Comparison of ENCODE assay signal across 1 cellular context in the genomic region with DNA sequence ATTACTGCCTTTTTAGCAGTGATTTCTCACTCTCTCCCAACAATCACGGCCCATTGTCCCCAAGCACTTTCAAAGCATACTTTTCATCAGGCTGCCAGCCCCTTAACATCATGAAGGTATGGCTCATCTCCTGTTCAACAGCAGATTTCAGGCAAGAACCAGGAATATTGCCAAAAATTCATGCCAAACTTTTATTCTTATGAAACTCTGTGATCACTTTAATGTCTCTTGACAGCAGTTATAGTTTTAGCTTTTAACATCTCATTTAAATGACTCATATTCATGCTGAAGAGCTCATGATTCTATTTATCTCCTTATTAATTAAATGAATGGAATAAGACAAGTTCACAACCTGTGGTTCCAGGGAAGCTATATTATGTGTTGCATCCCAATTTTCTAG.
TF ChIP-seq lines count a peak whose summit lies in the region.

No MANE protein-coding gene starts in this region.

TF ChIP-seq in SK-N-SH treated with all-trans-retinoic acid at 6 μM for 48 hours, 23 proteins besides CTCF, POLR2A, EP300 and RAD21 (continued from another document):
- TF ChIP-seq, protein P1, sequence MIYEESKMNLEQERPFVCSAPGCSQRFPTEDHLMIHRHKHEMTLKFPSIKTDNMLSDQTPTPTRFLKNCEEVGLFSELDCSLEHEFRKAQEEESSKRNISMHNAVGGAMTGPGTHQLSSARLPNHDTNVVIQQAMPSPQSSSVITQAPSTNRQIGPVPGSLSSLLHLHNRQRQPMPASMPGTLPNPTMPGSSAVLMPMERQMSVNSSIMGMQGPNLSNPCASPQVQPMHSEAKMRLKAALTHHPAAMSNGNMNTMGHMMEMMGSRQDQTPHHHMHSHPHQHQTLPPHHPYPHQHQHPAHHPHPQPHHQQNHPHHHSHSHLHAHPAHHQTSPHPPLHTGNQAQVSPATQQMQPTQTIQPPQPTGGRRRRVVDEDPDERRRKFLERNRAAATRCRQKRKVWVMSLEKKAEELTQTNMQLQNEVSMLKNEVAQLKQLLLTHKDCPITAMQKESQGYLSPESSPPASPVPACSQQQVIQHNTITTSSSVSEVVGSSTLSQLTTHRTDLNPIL (CRISPR knock-in tag; IDR thresholded peaks at IDR 0.05; ENCODE audit: low read depth), result no peak
- TF ChIP-seq, protein P2, sequence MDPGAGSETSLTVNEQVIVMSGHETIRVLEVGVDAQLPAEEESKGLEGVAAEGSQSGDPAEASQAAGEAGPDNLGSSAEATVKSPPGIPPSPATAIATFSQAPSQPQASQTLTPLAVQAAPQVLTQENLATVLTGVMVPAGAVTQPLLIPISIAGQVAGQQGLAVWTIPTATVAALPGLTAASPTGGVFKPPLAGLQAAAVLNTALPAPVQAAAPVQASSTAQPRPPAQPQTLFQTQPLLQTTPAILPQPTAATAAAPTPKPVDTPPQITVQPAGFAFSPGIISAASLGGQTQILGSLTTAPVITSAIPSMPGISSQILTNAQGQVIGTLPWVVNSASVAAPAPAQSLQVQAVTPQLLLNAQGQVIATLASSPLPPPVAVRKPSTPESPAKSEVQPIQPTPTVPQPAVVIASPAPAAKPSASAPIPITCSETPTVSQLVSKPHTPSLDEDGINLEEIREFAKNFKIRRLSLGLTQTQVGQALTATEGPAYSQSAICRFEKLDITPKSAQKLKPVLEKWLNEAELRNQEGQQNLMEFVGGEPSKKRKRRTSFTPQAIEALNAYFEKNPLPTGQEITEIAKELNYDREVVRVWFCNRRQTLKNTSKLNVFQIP (CRISPR knock-in tag; IDR thresholded peaks at IDR 0.05; ENCODE audit: borderline replicate concordance, low read depth), result 0 out of 2 replicates have a peak, but pooled peaks have one; percentile 40
